Comparison of ENCODE assay signal across 9 cellular contexts in the genomic region with DNA sequence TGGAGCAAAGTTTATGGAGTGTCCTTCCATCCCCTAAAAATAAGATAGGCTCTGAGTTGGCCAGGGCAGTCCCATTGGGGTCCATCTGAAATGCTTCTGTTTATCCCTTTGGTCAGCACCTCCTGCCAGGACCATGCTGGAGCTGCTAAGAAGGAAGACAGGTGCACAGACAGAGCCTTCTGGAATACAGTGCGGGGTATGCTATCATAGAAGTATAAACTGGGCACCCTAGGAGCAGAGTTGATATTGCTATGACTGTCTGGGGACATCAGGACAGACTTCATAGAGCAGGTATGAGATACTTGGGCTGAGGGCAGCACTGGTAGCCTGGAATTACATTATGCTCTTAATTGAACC.
A peak's percentile ranks its signal among the peaks of the same experiment; 100 is the strongest.
DNase-seq lines count a peak whose midpoint lies in the region; ATAC-seq, FAIRE-seq and TF ChIP-seq lines count a peak whose summit lies in the region.
"Had no signal": no experiment of that assay in that cellular context is flagged by ENCODE, and none has a peak within 500 bp of the region (broad histone marks: within the 10 kb centered on the region; RNA-seq: fewer than 3 reads in every experiment).

No MANE protein-coding gene starts in this region.

- POLR2A ChIA-PET in CD4-positive, alpha-beta T cell (lab: Charles Lee) = interaction anchor here (0.7 to 2.3 kb wide), 5 partner anchors 10 to 170 kb away, joined by 3 to 7 read pairs (median 4); a partner anchor contains a TSS
- POLR2A ChIA-PET in RWPE1 (lab: Yijun Ruan, JAX; ENCODE audit: low non-redundant PET) = interaction anchor here (0.5 to 1.8 kb wide), 3 partner anchors 170 to 244 kb away, joined by 3 to 8 read pairs (median 4); a partner anchor contains a TSS
- POLR2A ChIA-PET in endothelial cell of umbilical vein (lab: Charles Lee) = interaction anchor here (1.2 to 2.0 kb wide), 4 partner anchors 8 to 84 kb away, joined by 3 to 8 read pairs (median 4); no protein-coding TSS in a partner anchor

- CTCF ChIA-PET in CD4-positive, alpha-beta T cell (lab: Charles Lee) = interaction anchor here (1.0 to 1.8 kb wide), 4 partner anchors 24 to 313 kb away, joined by 3 to 6 read pairs (median 4); a partner anchor contains a TSS
- CTCF ChIA-PET in RWPE1 (lab: Yijun Ruan, JAX) = interaction anchor here (1.2 kb wide), 1 partner anchor 22 kb away, joined by 5 read pairs; no protein-coding TSS in a partner anchor
- CTCF ChIA-PET in endothelial cell of umbilical vein (lab: Charles Lee) = interaction anchor here (0.8 to 2.6 kb wide), 15 partner anchors 7 to 204 kb away, joined by 3 to 8 read pairs (median 4); no protein-coding TSS in a partner anchor

- H3K27ac Mint-ChIP-seq in CD4-positive, alpha-beta T cell = peak overlapping the region; percentile 52
- H3K27ac Mint-ChIP-seq: WTC11 had no signal

- DNase-seq in CD4-positive, alpha-beta T cell = no peak
- DNase-seq in RWPE1 (ENCODE audit: low spot score) (no peak), endothelial cell of umbilical vein (ENCODE audit: low read depth, low spot score) (no peak), gastrocnemius medialis (no peak), GM19239 (ENCODE audit: insufficient read length, low spot score) (no peak), A172 (ENCODE audit: low spot score) (no peak), sigmoid colon (no peak)
- DNase-seq in activated effector memory CD4-positive, alpha-beta T cell treated with Interleukin-2 at 50 U/mL for 16 hours = no peak

- no peaks in the 10 kb centered on the region for H3K79me2 ChIP-seq in endothelial cell of umbilical vein (ENCODE audit: control insufficient read depth, insufficient read depth, low read length)

- H2AFZ ChIP-seq in endothelial cell of umbilical vein (ENCODE audit: low read depth, low read length) = no peak overlapping the region

- TF ChIP-seq POLR2A in endothelial cell of umbilical vein (IDR thresholded peaks at IDR 0.05; ENCODE audit: low read depth, low read length) (no peak), gastrocnemius medialis (IDR thresholded peaks at IDR 0.05) (no peak), sigmoid colon (IDR thresholded peaks at IDR 0.05) (no peak)

- no peak for TF ChIP-seq CTCF in CD4-positive, alpha-beta T cell (IDR thresholded peaks at IDR 0.05)
- TF ChIP-seq CTCF in RWPE1 (conservative IDR thresholded peaks at IDR 0.05; ENCODE audit: low read depth) (no peak), endothelial cell of umbilical vein (IDR thresholded peaks at IDR 0.05; ENCODE audit: extremely low read depth in 1 of 2, insufficient read depth in 1 of 2, low read depth in 1 of 2, low read length in 2 of 2) (no peak), gastrocnemius medialis (IDR thresholded peaks at IDR 0.05 in 4 of 5, conservative IDR thresholded peaks at IDR 0.05 in 1 of 5) (no peak), sigmoid colon (IDR thresholded peaks at IDR 0.05) (no peak)

- peak overlapping the region in 1 of 3 experiments; percentile 6 for H3K4me3 ChIP-seq in endothelial cell of umbilical vein (replicated peaks in 1 of 3; ENCODE audit: insufficient read depth in 1 of 3, low read depth in 1 of 3, low read length in 3 of 3)
- H3K4me3 ChIP-seq in gastrocnemius medialis = no peak overlapping the region
- no peak overlapping the region for H3K4me3 ChIP-seq in sigmoid colon

- no peak for FAIRE-seq in endothelial cell of umbilical vein (lab: Jason Lieb, UNC)
- FAIRE-seq in GM19239 (lab: Jason Lieb, UNC) = no peak

- H3K9me3 Mint-ChIP-seq in CD4-positive, alpha-beta T cell = no peaks in the 10 kb centered on the region
- H3K9me3 Mint-ChIP-seq: WTC11 had no signal

- no peak for ATAC-seq in CD4-positive, alpha-beta T cell (ENCODE audit: poor library complexity)
- ATAC-seq in gastrocnemius medialis = peak in 1 of 2 donors; percentile 13
- ATAC-seq: WTC11 had no signal

- intact Hi-C loops in CD4-positive, alpha-beta T cell (cut with DNase I, micrococcal nuclease) = no loop called here
- intact Hi-C loops in endothelial cell of umbilical vein (cut with micrococcal nuclease) = loop anchor here (1.0 to 2.0 kb wide), 4 partner anchors 48 to 170 kb away; a partner anchor contains a TSS
- intact Hi-C loops in gastrocnemius medialis (cut with DNase I; ENCODE audit: low total_unique reads) = loop anchor here (10.0 kb wide), 1 partner anchor 790 kb away; a partner anchor contains a TSS
- intact Hi-C loops in sigmoid colon (cut with DNase I) = no loop called here

- H3K9me3 ChIP-seq in CD4-positive, alpha-beta T cell (ENCODE audit: control insufficient read depth, low read length) = no peaks in the 10 kb centered on the region
- no peaks in the 10 kb centered on the region for H3K9me3 ChIP-seq in endothelial cell of umbilical vein (replicated peaks; ENCODE audit: control insufficient read depth, insufficient read depth, low read length)
- H3K9me3 ChIP-seq in gastrocnemius medialis = no peaks in the 10 kb centered on the region
- H3K9me3 ChIP-seq in sigmoid colon = no peaks in the 10 kb centered on the region

- peak overlapping the region; percentile 57 for H3K9ac ChIP-seq in endothelial cell of umbilical vein (replicated peaks; ENCODE audit: extremely low read depth, insufficient read depth, low read length)

- peaks cover 82% of the 10 kb centered on the region for H3K4me1 Mint-ChIP-seq in CD4-positive, alpha-beta T cell (ENCODE audit: low read depth)

- no peaks in the 10 kb centered on the region for H4K20me1 ChIP-seq in endothelial cell of umbilical vein (replicated peaks; ENCODE audit: control insufficient read depth, extremely low read depth, insufficient read depth, low read length)

- H3K4me1 ChIP-seq in endothelial cell of umbilical vein (ENCODE audit: control insufficient read depth, extremely low read depth, insufficient read depth, low read length) (peaks cover 55% of the 10 kb centered on the region), gastrocnemius medialis (peaks cover 30 to 44% of the 10 kb centered on the region in 2 donors), sigmoid colon (peaks cover 0 to 14% (median 0%) of the 10 kb centered on the region in 4 donors)

- H3K27me3 Mint-ChIP-seq in CD4-positive, alpha-beta T cell = no peaks in the 10 kb centered on the region

- 94 to 95% methylated on average over 1 of the region's 1 CpG for WGBS in sigmoid colon, 2 donors

- H3K36me3 ChIP-seq in endothelial cell of umbilical vein (ENCODE audit: control insufficient read depth in 2 of 2, extremely low read depth in 1 of 2, insufficient read depth in 2 of 2, low read length in 2 of 2) (peaks cover 0 to 5% of the 10 kb centered on the region in 2 experiments), gastrocnemius medialis (no peaks in the 10 kb centered on the region), sigmoid colon (no peaks in the 10 kb centered on the region)

- no peak for TF ChIP-seq EP300 in sigmoid colon (IDR thresholded peaks at IDR 0.05)

- BruUV-seq in endothelial cell of umbilical vein (replicated peaks; lab: Mats Ljungman, UMichigan) = TSS peak; percentile 83

- peaks cover 91% of the 10 kb centered on the region for H3K36me3 Mint-ChIP-seq in CD4-positive, alpha-beta T cell (ENCODE audit: low read depth)
- H3K36me3 Mint-ChIP-seq: WTC11 had no signal

- no peaks in the 10 kb centered on the region for H3K27me3 ChIP-seq in CD4-positive, alpha-beta T cell (ENCODE audit: control insufficient read depth, insufficient read depth, low read length)
- H3K27me3 ChIP-seq in endothelial cell of umbilical vein (ENCODE audit: control insufficient read depth in 2 of 2, insufficient read depth in 2 of 2, low read length in 2 of 2) (no peaks in the 10 kb centered on the region), gastrocnemius medialis (no peaks in the 10 kb centered on the region), sigmoid colon (no peaks in the 10 kb centered on the region)

- peak overlapping the region; percentile 12 for H3K4me3 Mint-ChIP-seq in CD4-positive, alpha-beta T cell
- H3K4me3 Mint-ChIP-seq: WTC11 had no signal

- in situ Hi-C loops in gastrocnemius medialis (cut with MboI; ENCODE audit: low sequenced_read_pairs in 4 of 4) = no loop called here

- dilution Hi-C loops in endothelial cell of umbilical vein (cut with MboI; ENCODE audit: extremely low pct_ligation_motif_present, low sequenced_read_pairs) = no loop called here

- H3K27ac ChIP-seq in CD4-positive, alpha-beta T cell (ENCODE audit: low read depth, low read length) = peak overlapping the region; percentile 8
- peak overlapping the region; percentile 100 for H3K27ac ChIP-seq in RWPE1
- H3K27ac ChIP-seq in endothelial cell of umbilical vein (ENCODE audit: insufficient read depth, low read depth, low read length) = peak overlapping the region; percentile 89
- peak overlapping the region; percentile 60 to 83 (median 66) for H3K27ac ChIP-seq in gastrocnemius medialis
- peak overlapping the region in 2 of 4 donors; percentile 39 to 69 for H3K27ac ChIP-seq in sigmoid colon

- H3K9me1 ChIP-seq in endothelial cell of umbilical vein (replicated peaks; ENCODE audit: control insufficient read depth, extremely low read depth, insufficient read depth, low read length) = no peaks in the 10 kb centered on the region

- peak overlapping the region; percentile 33 for H3K4me2 ChIP-seq in endothelial cell of umbilical vein (ENCODE audit: insufficient read depth, low read length)

TF ChIP-seq in endothelial cell of umbilical vein, 7 proteins besides CTCF, POLR2A, EP300 and RAD21:
- TF ChIP-seq EZH2 (IDR thresholded peaks at IDR 0.05; ENCODE audit: borderline replicate concordance, low read depth, low read length, severe bottlenecking) = no peak
- no peak for TF ChIP-seq GATA2 (IDR thresholded peaks at IDR 0.05; ENCODE audit: insufficient read depth, insufficient read length, low read depth, low read length)
- TF ChIP-seq MYC (IDR thresholded peaks at IDR 0.05; ENCODE audit: low read depth, low read length) = no peak
- TF ChIP-seq, protein P1, sequence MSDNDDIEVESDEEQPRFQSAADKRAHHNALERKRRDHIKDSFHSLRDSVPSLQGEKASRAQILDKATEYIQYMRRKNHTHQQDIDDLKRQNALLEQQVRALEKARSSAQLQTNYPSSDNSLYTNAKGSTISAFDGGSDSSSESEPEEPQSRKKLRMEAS (IDR thresholded peaks at IDR 0.05; ENCODE audit: insufficient read depth, insufficient read length) = no peak
- TF ChIP-seq FOS (IDR thresholded peaks at IDR 0.05; ENCODE audit: borderline replicate concordance, insufficient read depth, low read length) = no peak
- no peak for TF ChIP-seq JUN (IDR thresholded peaks at IDR 0.05; ENCODE audit: borderline replicate concordance, insufficient read depth, insufficient read length, low read depth)
- no peak for TF ChIP-seq POLR2AphosphoS5 (IDR thresholded peaks at IDR 0.05; ENCODE audit: insufficient read depth, low read depth, low read length)
TF ChIP-seq in endothelial cell of umbilical vein: peak in this region for 0.

Comparison
In these comparisons a context has a peak if more than half of its experiments do, and no peak if none do; other contexts are left out.
1. intact Hi-C loops: an anchor here in endothelial cell of umbilical vein (1.0 to 2.0 kb wide) and gastrocnemius medialis (10.0 kb wide); none called in CD4-positive, alpha-beta T cell and sigmoid colon.